ENCODE assay signal across 17 cellular contexts in the genomic region with DNA sequence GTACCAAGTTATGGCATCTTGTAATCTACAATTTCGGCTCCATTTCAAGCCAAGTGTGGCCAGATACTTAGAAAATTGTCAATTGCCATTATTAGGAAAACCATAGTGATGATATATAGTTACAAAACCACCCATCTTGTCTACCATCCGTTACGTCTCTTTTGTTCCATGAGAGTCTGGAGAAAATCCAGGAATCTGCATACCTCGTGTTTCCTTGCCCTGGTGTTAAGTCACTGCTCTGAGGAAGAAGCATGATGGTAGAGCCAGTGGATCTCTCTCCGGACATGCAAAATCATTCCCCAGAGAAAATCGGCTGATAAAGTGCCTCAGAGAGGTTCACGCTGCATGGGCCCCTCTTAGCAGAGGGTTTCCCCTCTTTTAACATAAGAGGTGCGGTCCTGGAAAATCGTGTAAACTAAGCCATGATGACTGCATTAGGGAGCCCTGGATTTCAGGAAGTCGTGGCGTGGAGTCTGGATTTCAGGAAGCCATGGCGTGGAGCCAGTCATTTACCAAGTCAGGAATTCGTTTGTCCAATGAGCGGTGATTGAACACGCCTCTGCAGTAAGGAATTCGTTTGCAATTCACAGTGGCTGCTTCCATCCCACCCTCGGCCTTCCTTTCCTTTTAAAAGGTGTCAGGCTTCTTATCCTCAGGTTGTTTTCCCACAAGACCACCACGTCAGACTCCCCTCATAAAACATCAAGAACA.
"Had no signal": no experiment of that assay in that cellular context is flagged by ENCODE, and none has a peak within 500 bp of the region (broad histone marks: within the 10 kb centered on the region; RNA-seq: fewer than 3 reads in every experiment).

No MANE protein-coding gene starts in this region.

- H3K27ac Mint-ChIP-seq: mesothelial cell of epicardium had no signal

- H3K4me2 ChIP-seq: hepatocyte had no signal

- DNase-seq: dermis blood vessel endothelial cell; dorsolateral prefrontal cortex; effector CD4-positive, alpha-beta T cell; effector memory CD4-positive, alpha-beta T cell; foreskin keratinocyte; glutamatergic neuron; head of caudate nucleus; hypothalamus; left cardiac atrium; left lung; lower lobe of right lung; mesenchymal stem cell; mucosa of descending colon had no signal

- H3K4me3 Mint-ChIP-seq: mesothelial cell of epicardium had no signal

- H3K27ac ChIP-seq: coronary artery, dorsolateral prefrontal cortex, esophagus muscularis mucosa, foreskin keratinocyte, hepatocyte, left lung, lower lobe of right lung had no signal

- H3K36me3 ChIP-seq: esophagus muscularis mucosa, left lung, lower lobe of right lung had no signal

- H3K27me3 ChIP-seq: foreskin keratinocyte, hepatocyte had no signal

- H3K36me3 Mint-ChIP-seq: mesothelial cell of epicardium had no signal

- H2AFZ ChIP-seq: hepatocyte had no signal

- H3K9me3 Mint-ChIP-seq: mesothelial cell of epicardium had no signal

- H3K9me3 ChIP-seq: esophagus muscularis mucosa, left lung, lower lobe of right lung, mucosa of descending colon had no signal

- H3K4me1 ChIP-seq: esophagus muscularis mucosa, foreskin keratinocyte, left lung, lower lobe of right lung had no signal

- H3K4me1 Mint-ChIP-seq: mesothelial cell of epicardium had no signal

- H3K4me3 ChIP-seq: coronary artery, dorsolateral prefrontal cortex, esophagus muscularis mucosa, hepatocyte, left lung, lower lobe of right lung, mucosa of descending colon had no signal
